19 cellular contexts compared by ENCODE assay signal in the genomic region with DNA sequence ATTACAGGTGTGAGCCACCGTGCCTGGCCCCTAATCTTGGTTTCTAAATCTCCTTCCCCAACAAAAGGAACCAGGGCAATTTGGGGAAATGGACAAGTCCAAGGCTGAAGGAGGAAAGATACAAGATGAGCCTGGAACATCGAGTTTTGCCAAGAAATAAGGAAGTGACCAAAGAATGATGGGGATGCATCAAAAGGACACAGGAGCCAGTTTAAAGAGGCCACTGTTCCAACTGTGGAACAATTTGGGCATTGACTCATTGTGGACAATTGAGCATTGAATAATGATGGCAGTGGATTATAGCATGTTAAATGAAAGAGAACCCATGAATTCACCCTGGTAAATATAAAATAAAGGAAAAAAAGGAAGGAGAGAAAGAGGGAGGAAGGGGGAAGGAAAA. TPM values are rescaled to one million over a fixed set of nuclear protein-coding genes. Genes with fewer than 3 reads are reported as not detected.
DNase-seq lines count a peak whose midpoint lies in the region; ATAC-seq, FAIRE-seq and TF ChIP-seq lines count a peak whose summit lies in the region.
"Had no signal": no experiment of that assay in that cellular context is flagged by ENCODE, and none has a peak within 500 bp of the region (broad histone marks: within the 10 kb centered on the region; RNA-seq: fewer than 3 reads in every experiment).

No MANE protein-coding gene starts in this region.

- no peaks in the 10 kb centered on the region for H3K79me2 ChIP-seq in K562 (ENCODE audit: control insufficient read depth, insufficient read depth, low read length)

- peak; percentile 7 for FAIRE-seq in A549 (lab: Jason Lieb, UNC)
- FAIRE-seq in K562 (lab: Jason Lieb, UNC) = no peak
- FAIRE-seq: H54, RCC 7860 had no signal

- CTCF ChIA-PET in A549 (lab: Yijun Ruan, JAX) = interaction anchor here (1.1 to 3.5 kb wide), 10 partner anchors 9 to 209 kb away, joined by 3 to 36 read pairs (median 4); no protein-coding TSS in a partner anchor
- CTCF ChIA-PET in K562 (lab: Yijun Ruan, JAX; ENCODE audit: low intra/inter-chr PET ratio) = no interaction called here

- DNase-seq in A549 (ENCODE audit: low read depth in 1 of 2, low spot score in 1 of 2) = no peak
- no peak for DNase-seq in K562 (ENCODE audit: extremely low read depth in 1 of 4, low spot score in 3 of 4)
- DNase-seq in inferior parietal cortex (ENCODE audit: extremely low spot score) = peak; percentile 61
- peak; percentile 75 for DNase-seq in putamen (ENCODE audit: low spot score)
- DNase-seq in stimulated activated naive CD4-positive, alpha-beta T cell (lab: John Stamatoyannopoulos, UW) = no peak
- DNase-seq in tibial artery = no peak
- DNase-seq: DMS79, Karpas-422, MV-4-11, NCI-H1105 treated with DMSO at 0.1 percent for 48 hours, NCI-H2081 treated with DMSO at 0.1 percent for 48 hours, NCI-H2171 treated with DMSO at 0.1 percent for 48 hours, NCI-H446, NCI-H526, OCI-M1 had no signal

- H3K9me3 ChIP-seq in A549 (no peaks in the 10 kb centered on the region), K562 (replicated peaks; ENCODE audit: control insufficient read depth, insufficient read depth, low read depth, low read length) (no peaks in the 10 kb centered on the region), tibial artery (no peaks in the 10 kb centered on the region)
- H3K9me3 ChIP-seq: SJSA1 had no signal

- TF ChIP-seq POLR2A in A549 (IDR thresholded peaks at IDR 0.05; ENCODE audit: low read length) (no peak), K562 (conservative IDR thresholded peaks at IDR 0.05) (no peak)

- H3K4me3 ChIP-seq in A549 (no peak overlapping the region), K562 (no peak overlapping the region), tibial artery (no peak overlapping the region)
- H3K4me3 ChIP-seq: SJSA1 had no signal

- no peak for TF ChIP-seq RAD21 in A549 (conservative IDR thresholded peaks at IDR 0.05 in 1 of 2, IDR thresholded peaks at IDR 0.05 in 1 of 2)
- TF ChIP-seq RAD21 in K562 (CRISPR knock-in tag; conservative IDR thresholded peaks at IDR 0.05 in 1 of 2, IDR thresholded peaks at IDR 0.05 in 1 of 2) = no peak

- H3K4me2 ChIP-seq in A549 (no peak overlapping the region), K562 (ENCODE audit: insufficient read depth, low read length) (no peak overlapping the region)

- H2AFZ ChIP-seq in K562 (ENCODE audit: low read depth, low read length) = no peak overlapping the region

- TF ChIP-seq EP300 in A549 (IDR thresholded peaks at IDR 0.05) = no peak
- TF ChIP-seq EP300 in K562 (IDR thresholded peaks at IDR 0.05; ENCODE audit: low read length) = no peak

- in situ Hi-C loops in K562 (cut with MboI) = loop anchor here (25.0 kb wide), 1 partner anchor 1589 kb away; no protein-coding TSS in a partner anchor

- ATAC-seq in A549 (no peak), K562 (no peak), HG03159 (IDR thresholded peaks at IDR 0.05; ENCODE audit: unreplicated experiment) (no peak)

- no peaks in the 10 kb centered on the region for H3K36me3 ChIP-seq in K562 (ENCODE audit: control insufficient read depth, insufficient read depth, low read length)
- H3K36me3 ChIP-seq in tibial artery = no peaks in the 10 kb centered on the region
- H3K36me3 ChIP-seq: SJSA1 had no signal

- H3K27me3 ChIP-seq in K562 (ENCODE audit: control insufficient read depth in 2 of 2, insufficient read depth in 2 of 2, low read length in 2 of 2) (peaks cover 24 to 40% of the 10 kb centered on the region in 2 experiments; a peak in 4 of 5 replicates), tibial artery (no peaks in the 10 kb centered on the region)
- H3K27me3 ChIP-seq: SJSA1 had no signal

- POLR2A ChIA-PET in A549 (lab: Yijun Ruan, JAX) = no interaction called here
- POLR2A ChIA-PET in K562 (lab: Yijun Ruan, JAX) = interaction anchor here (0.7 to 2.1 kb wide), 5 partner anchors 9 to 260 kb away, joined by 3 to 9 read pairs (median 3); partner anchors contain the start of genes ATP6V0E1 and DUSP1

- TF ChIP-seq CTCF in A549 (IDR thresholded peaks at IDR 0.05) = no peak
- TF ChIP-seq CTCF in K562 (IDR thresholded peaks at IDR 0.05 in 2 of 3, conservative IDR thresholded peaks at IDR 0.05 in 1 of 3; ENCODE audit: insufficient read depth in 2 of 3, low read depth in 1 of 3, low read length in 3 of 3) = no peak
- TF ChIP-seq CTCF in tibial artery (IDR thresholded peaks at IDR 0.05) = no peak

- BruUV-seq in K562 (replicated peaks; lab: Mats Ljungman, UMichigan) = no TSS peak

- 45% methylated on average over 2 of the region's 2 CpGs for WGBS in A549 (ENCODE audit: missing lambda C conversion rate)
- WGBS in K562 (ENCODE audit: insufficient coverage, low coverage, missing lambda C conversion rate) = 0% methylated on average over 2 of the region's 2 CpGs

- 0 out of 2 replicates have a peak, but pooled peaks cover 2% of the 10 kb centered on the region for H4K20me1 ChIP-seq in K562 (replicated peaks; ENCODE audit: control insufficient read depth, insufficient read depth, low read length)

- no peak overlapping the region for H3K9ac ChIP-seq in K562 (ENCODE audit: insufficient read depth in 1 of 2, low read depth in 2 of 2, low read length in 2 of 2)

- H3K4me1 ChIP-seq in A549 (peaks cover 7% of the 10 kb centered on the region; the same call in 2 of the 3 replicates), K562 (replicated peaks in 1 of 2; ENCODE audit: control insufficient read depth in 2 of 2, insufficient read depth in 2 of 2, low read length in 2 of 2) (no peaks in the 10 kb centered on the region; a peak in 1 of 5 replicates), tibial artery (peaks cover 7 to 31% (median 14%) of the 10 kb centered on the region in 4 donors)
- H3K4me1 ChIP-seq: SJSA1 had no signal

- H3K9me1 ChIP-seq in K562 (ENCODE audit: control insufficient read depth, insufficient read depth, low read length) = no peaks in the 10 kb centered on the region

- intact Hi-C loops in K562 (cut with micrococcal nuclease) (no loop called here), tibial artery (cut with DNase I; ENCODE audit: low total_unique reads) (no loop called here)

- H3K27ac ChIP-seq in A549 = peak overlapping the region in 1 of 2 experiments; percentile 48; a peak in 1 of 6 replicates
- no peak overlapping the region for H3K27ac ChIP-seq in K562 (ENCODE audit: extremely low read depth, low read depth, low read length)
- H3K27ac ChIP-seq in tibial artery = peak overlapping the region in 1 of 2 donors; percentile 69
- H3K27ac ChIP-seq: SJSA1 had no signal

TF ChIP-seq in A549, 52 proteins besides CTCF, POLR2A, EP300 and RAD21 (continues in another document):
- TF ChIP-seq RFX5 (IDR thresholded peaks at IDR 0.05) = no peak
- TF ChIP-seq ZFP36 (IDR thresholded peaks at IDR 0.05; ENCODE audit: borderline replicate concordance, partially characterized antibody) = no peak
- TF ChIP-seq, protein P1, sequence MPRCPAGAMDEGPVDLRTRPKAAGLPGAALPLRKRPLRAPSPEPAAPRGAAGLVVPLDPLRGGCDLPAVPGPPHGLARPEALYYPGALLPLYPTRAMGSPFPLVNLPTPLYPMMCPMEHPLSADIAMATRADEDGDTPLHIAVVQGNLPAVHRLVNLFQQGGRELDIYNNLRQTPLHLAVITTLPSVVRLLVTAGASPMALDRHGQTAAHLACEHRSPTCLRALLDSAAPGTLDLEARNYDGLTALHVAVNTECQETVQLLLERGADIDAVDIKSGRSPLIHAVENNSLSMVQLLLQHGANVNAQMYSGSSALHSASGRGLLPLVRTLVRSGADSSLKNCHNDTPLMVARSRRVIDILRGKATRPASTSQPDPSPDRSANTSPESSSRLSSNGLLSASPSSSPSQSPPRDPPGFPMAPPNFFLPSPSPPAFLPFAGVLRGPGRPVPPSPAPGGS (IDR thresholded peaks at IDR 0.05) = no peak
- no peak for TF ChIP-seq SMC3 (IDR thresholded peaks at IDR 0.05)
- no peak for TF ChIP-seq CHD2 (IDR thresholded peaks at IDR 0.05; ENCODE audit: low read length, partially characterized antibody)

TF ChIP-seq in K562, 482 proteins besides CTCF, POLR2A, EP300 and RAD21 (continues in another document):
- peak; percentile 67; the same call in 1 of the 2 replicates for TF ChIP-seq SPI1 (IDR thresholded peaks at IDR 0.05; ENCODE audit: borderline replicate concordance, low read depth, low read length)

RNA-seq across cellular contexts. Expression of gene DUSP1, which starts 47.5 kb away (rescaled TPM):
- polyA plus RNA-seq in A549 (2011; rRNA removed) (525 and 594 TPM in 2 replicates), A549 (2017; fragmentation: RNase III; extraction: RNeasy Plus Mini Kit Qiagen cat#74134 plus additional on column Dnase treatment) (191 to 207 TPM (median 203 TPM) in 3 replicates), K562 (2011; rRNA removed) (12.6 and 13.3 TPM in 2 replicates), K562 (2014; fragmentation: Illumina TruSeq; extraction: Trizol) (8.0 and 8.5 TPM in 2 replicates), K562 (2014; fragmentation: Nextera tagmentation; extraction: Ambion mirVana) (1 to 10 TPM; 2.1 to 3.0 TPM), K562 (2014; rRNA removed) (10.1 and 14.1 TPM in 2 replicates)
- 540 and 757 TPM in 2 replicates for polyA plus RNA-seq in A549 (2012; cell fraction: cytosol; rRNA removed)
- polyA plus RNA-seq in A549 (2012; cell fraction: nucleus; rRNA removed) = 1,192 and 1,375 TPM in 2 replicates
- 620 and 630 TPM in 2 replicates for polyA minus RNA-seq in A549 (2011; rRNA and poly(A)+ RNA removed)
- 11.5 and 24.3 TPM in 2 replicates for total RNA-seq in K562 (2011; cell fraction: chromatin; rRNA removed; ENCODE audit: low replicate concordance)
- 32.5 and 33.0 TPM in 2 replicates for total RNA-seq in K562 (2011; cell fraction: nucleolus; rRNA removed)
- total RNA-seq in K562 (2011; cell fraction: nucleoplasm; rRNA removed) = 17.9 and 22.4 TPM in 2 replicates
- total RNA-seq in K562 (2014; rRNA removed) (12.8 and 18.9 TPM in 2 replicates), K562 (2014; rRNA removed; fragmentation: Illumina TruSeq; extraction: Trizol) (5.0 and 7.3 TPM in 2 replicates), K562 (2015; rRNA removed; fragmentation: Illumina TruSeq; extraction: Trizol) (4.4 and 4.8 TPM in 2 replicates), K562 (2021) (14.2 and 17.1 TPM in 2 replicates)
- 16.2 and 25.8 TPM in 2 replicates for polyA plus RNA-seq in K562 (2011; cell fraction: cytosol; rRNA removed)
- 26.5 and 30.4 TPM in 2 replicates for polyA plus RNA-seq in K562 (2011; cell fraction: nucleus; rRNA removed)
- polyA plus RNA-seq in K562 (2012) = 8.3 and 11.4 TPM in 2 replicates
- polyA minus RNA-seq in K562 (2011; rRNA and poly(A)+ RNA removed) = 13.6 and 20.8 TPM in 2 replicates
- polyA minus RNA-seq in K562 (2011; cell fraction: cytosol; rRNA and poly(A)+ RNA removed) = 13.5 and 14.0 TPM in 2 replicates
- polyA minus RNA-seq in K562 (2011; cell fraction: nucleus; rRNA and poly(A)+ RNA removed) = 23.3 and 31.2 TPM in 2 replicates

Comparison
In these comparisons a context has a peak if more than half of its experiments do, and no peak if none do; other contexts are left out.
1. DNase-seq: peak in inferior parietal cortex (single experiment) and putamen (single experiment); none in A549 (0 of 2), K562 (0 of 4), stimulated activated naive CD4-positive, alpha-beta T cell (0 of 6) and tibial artery (0 of 2).
2. RNA of gene DUSP1, which starts 47.5 kb away (polyA plus RNA-seq): 191 to 1,375 TPM in A549; 2.1 to 30.4 TPM in K562; every median in the first group is over 4 times any median in the second.